7 cellular contexts compared by ENCODE assay signal in genomic region chr17:39699818-39700147, GRCh38. TPM values are rescaled to one million over a fixed set of nuclear protein-coding genes. Genes with fewer than 3 reads are reported as not detected.
DNase-seq lines count a peak whose midpoint lies in the region; ATAC-seq and TF ChIP-seq lines count a peak whose summit lies in the region.

ERBB2 (plus strand) TSS chr17:39700064; CDS start chr17:39700239, 175 bp downstream.

- no peaks in the 10 kb centered on the region for H3K36me3 Mint-ChIP-seq in chondrocyte (ENCODE audit: low read depth)

- ATAC-seq in GM21576 (IDR thresholded peaks at IDR 0.05; ENCODE audit: unreplicated experiment), result no peak

- peak; percentile 78 for DNase-seq in HuH-7 (ENCODE audit: low spot score)
- DNase-seq in chondrocyte (ENCODE audit: low spot score), result no peak
- DNase-seq in kidney tubule cell (ENCODE audit: low spot score), result peak; percentile 87
- peak; percentile 37 for DNase-seq in smooth muscle cell of the brain vasculature (ENCODE audit: low read depth, low spot score)
- DNase-seq in NCI-H2171 (lab: John Stamatoyannopoulos, UW), result no peak
- DNase-seq in germinal center (ENCODE audit: low spot score), result no peak

- H3K4me1 Mint-ChIP-seq in chondrocyte (ENCODE audit: low read depth), result peaks cover 46% of the 10 kb centered on the region

- peak within 1 kb of the TSS; percentile 87 for H3K27ac Mint-ChIP-seq in chondrocyte (ENCODE audit: unreplicated experiment)

- TF ChIP-seq CTCF in chondrocyte (IDR thresholded peaks at IDR 0.05), result no peak

- peak within 1 kb of the TSS; percentile 88 for H3K4me3 Mint-ChIP-seq in chondrocyte (ENCODE audit: unreplicated experiment)

- H3K27me3 Mint-ChIP-seq in chondrocyte (ENCODE audit: low read depth), result no peaks in the 10 kb centered on the region

- no peaks in the 10 kb centered on the region for H3K9me3 Mint-ChIP-seq in chondrocyte (ENCODE audit: low read depth)

RNA-seq across cellular contexts. Expression of gene ERBB2, which starts in this region (rescaled TPM):
- total RNA-seq in chondrocyte, result 86.0 to 94.3 TPM (median 90.5 TPM) in 3 replicates

Comparison
In these comparisons a context has a peak if more than half of its experiments do, and no peak if none do; other contexts are left out.
1. DNase-seq: peak in HuH-7 (single experiment), kidney tubule cell (single experiment) and smooth muscle cell of the brain vasculature (single experiment); none in chondrocyte (single experiment), NCI-H2171 (single experiment) and germinal center (single experiment).